ENCODE assay signal across 1 cellular context in the genomic region with DNA sequence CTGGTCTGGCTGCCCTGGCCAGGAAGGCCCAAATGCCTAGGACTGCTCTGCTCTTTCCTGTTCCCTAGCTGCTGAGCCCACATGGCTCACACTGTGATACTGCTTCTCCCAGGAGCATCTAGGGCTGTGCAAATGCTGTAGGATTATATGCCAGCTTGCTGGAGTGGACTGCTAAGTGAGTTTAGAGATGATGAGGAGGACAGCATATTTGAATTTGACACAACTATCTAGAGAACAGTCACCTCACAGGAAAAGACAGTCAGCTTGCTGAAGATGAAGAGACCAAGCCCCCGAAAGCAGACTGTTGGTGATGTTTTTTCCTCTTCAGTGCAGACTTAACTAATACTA.
TF ChIP-seq lines count a peak whose summit lies in the region.

No MANE protein-coding gene starts in this region.

TF ChIP-seq in IMR-90, 13 proteins besides CTCF, POLR2A, EP300 and RAD21 (continued from another document):
- TF ChIP-seq MAZ (IDR thresholded peaks at IDR 0.05; ENCODE audit: borderline replicate concordance, low read depth, low read length) (no peak), RCOR1 (IDR thresholded peaks at IDR 0.05; ENCODE audit: insufficient replicate concordance, low read length) (no peak)
